Comparison of ENCODE assay signal across 9 cellular contexts in the genomic region with DNA sequence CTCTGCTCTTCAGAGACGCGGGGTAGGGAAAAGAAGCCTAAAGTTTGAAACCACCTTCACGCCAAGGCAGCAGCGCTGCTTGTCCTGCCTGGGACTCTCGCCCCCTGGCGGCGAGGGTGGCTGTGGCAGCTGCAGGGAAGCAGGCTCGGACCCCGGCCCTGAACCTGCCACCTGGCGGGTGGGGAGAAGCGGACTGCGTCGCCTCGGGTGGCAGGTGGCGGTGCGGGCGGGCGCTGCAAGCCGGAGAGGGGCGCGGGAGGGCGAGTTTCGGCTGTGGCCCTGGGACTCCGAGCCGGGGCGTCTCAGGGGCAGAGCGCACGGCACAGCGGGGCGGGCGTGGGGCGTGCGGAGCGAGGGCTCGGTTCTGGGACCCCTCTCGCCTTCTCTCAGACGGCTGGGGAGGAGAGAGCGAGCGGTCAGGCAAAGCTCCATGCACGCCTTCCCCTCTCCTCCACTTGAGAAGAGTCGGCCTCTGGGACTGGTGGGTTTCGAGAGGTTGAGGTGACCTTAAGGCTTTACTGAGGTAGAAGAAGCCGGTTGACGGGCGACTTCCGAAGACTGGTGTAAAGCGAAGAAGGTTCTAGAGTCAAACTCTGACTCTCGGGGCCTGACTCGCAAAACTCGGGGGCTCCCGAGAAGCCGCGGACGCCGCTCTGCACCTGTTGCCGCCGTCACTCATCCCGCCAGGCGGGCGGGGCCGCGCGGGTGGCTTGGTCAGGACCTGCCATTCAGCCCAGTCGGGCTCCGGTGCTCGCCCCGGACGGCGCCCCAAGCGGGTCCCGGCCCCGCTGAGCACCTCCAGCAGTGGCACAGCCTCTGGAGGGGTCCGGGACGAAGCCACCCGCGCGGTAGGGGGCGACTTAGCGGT. TPM values are rescaled to one million over a fixed set of nuclear protein-coding genes. Genes with fewer than 3 reads are reported as not detected.
DNase-seq lines count a peak whose midpoint lies in the region; ATAC-seq and TF ChIP-seq lines count a peak whose summit lies in the region.
"Had no signal": no experiment of that assay in that cellular context is flagged by ENCODE, and none has a peak within 500 bp of the region (broad histone marks: within the 10 kb centered on the region; RNA-seq: fewer than 3 reads in every experiment).

No MANE protein-coding gene starts in this region.

- TF ChIP-seq CTCF in GM13977 (IDR thresholded peaks at IDR 0.05; ENCODE audit: extremely low read depth, insufficient read depth, missing control alignments) (peak; percentile 24), nephron progenitor cell (IDR thresholded peaks at IDR 0.05) (peak; percentile 40), upper lobe of left lung (IDR thresholded peaks at IDR 0.05) (peak; percentile 55 to 75 (median 62))

- no peak overlapping the region for H3K27ac Mint-ChIP-seq in nephron progenitor cell

- no peaks in the 10 kb centered on the region for H3K36me3 Mint-ChIP-seq in nephron progenitor cell (ENCODE audit: low read depth)

- peaks cover 0 to 12% (median 7%) of the 10 kb centered on the region in 4 donors for H3K27me3 ChIP-seq in upper lobe of left lung

- H3K9me3 ChIP-seq in upper lobe of left lung: no peaks in the 10 kb centered on the region

- no peak for TF ChIP-seq EP300 in upper lobe of left lung (IDR thresholded peaks at IDR 0.05)

- DNase-seq in GM13977 (ENCODE audit: low spot score) (peak; percentile 52), erythroblast (lab: John Stamatoyannopoulos, UW) (peak; percentile 73 to 75), nephron progenitor cell (peak; percentile 41), upper lobe of left lung (peak; percentile 45 to 92), KG1 (lab: John Stamatoyannopoulos, UW) (no peak), NCI-H2107 (lab: John Stamatoyannopoulos, UW) (no peak)
- DNase-seq in activated CD4-positive, alpha-beta T cell treated with anti-CD3 and anti-CD28 coated beads, Interleukin-2, amount 50 U/mL, for 48 hours: peak; percentile 70 to 76

- peak overlapping the region; percentile 23 to 53 (median 46) for H3K4me3 ChIP-seq in upper lobe of left lung

- in situ Hi-C loops in GM13977 (cut with MboI; ENCODE audit: low pct_unique_long_range_greater_than_20kb, low sequenced_read_pairs, unreplicated experiment): no loop called here

- H3K27me3 Mint-ChIP-seq in nephron progenitor cell (ENCODE audit: low read depth, poor library complexity): peaks cover 41% of the 10 kb centered on the region

- H3K4me1 ChIP-seq in upper lobe of left lung: peaks cover 6 to 14% (median 10%) of the 10 kb centered on the region in 4 donors

- no peak for TF ChIP-seq POLR2A in erythroblast (IDR thresholded peaks at IDR 0.05; ENCODE audit: low read length)
- TF ChIP-seq POLR2A in upper lobe of left lung (IDR thresholded peaks at IDR 0.05): no peak

- ATAC-seq in HG03045 (IDR thresholded peaks at IDR 0.05; ENCODE audit: unreplicated experiment): peak; percentile 68
- peak; percentile 34 to 68 for ATAC-seq in upper lobe of left lung (ENCODE audit: low FRiP score in 2 of 2)

- peaks cover 11% of the 10 kb centered on the region for H3K9me3 Mint-ChIP-seq in nephron progenitor cell

- H3K27ac ChIP-seq in upper lobe of left lung: no peak overlapping the region

- H3K36me3 ChIP-seq in upper lobe of left lung: no peaks in the 10 kb centered on the region

- 11 to 15% methylated on average over 18 to 74 of the region's 79 CpGs for WGBS in upper lobe of left lung, 2 donors

- H3K4me3 Mint-ChIP-seq in nephron progenitor cell: peak overlapping the region; percentile 49

- H3K4me1 Mint-ChIP-seq in nephron progenitor cell: no peaks in the 10 kb centered on the region

RNA-seq across cellular contexts. Expression of gene BOLL, which starts 1.1 kb away (rescaled TPM):
- not detected for total RNA-seq in upper lobe of left lung
- total RNA-seq: SK-MEL-5 had no signal

RNA-seq across cellular contexts. Expression of gene PLCL1, which starts 18.1 kb away (rescaled TPM):
- 10 to 100 TPM in 2 of 6 donors, 1 to 10 TPM in 4; 5.3 to 17.0 (median 8.1) TPM for total RNA-seq in upper lobe of left lung

Comparison
In these comparisons a context has a peak if more than half of its experiments do, and no peak if none do; other contexts are left out.
1. DNase-seq: peak in GM13977 (single experiment), activated CD4-positive, alpha-beta T cell treated with anti-CD3 and anti-CD28 coated beads, Interleukin-2, amount 50 U/mL, for 48 hours (2 of 2), erythroblast (2 of 2), nephron progenitor cell (single experiment) and upper lobe of left lung (2 of 2); none in KG1 (single experiment) and NCI-H2107 (single experiment).
2. Peak in every context shown above with its lines, with median percentiles within 50 percentile points of each other: CTCF ChIP-seq.